Comparison of ENCODE assay signal across 1 cellular context in the genomic region with DNA sequence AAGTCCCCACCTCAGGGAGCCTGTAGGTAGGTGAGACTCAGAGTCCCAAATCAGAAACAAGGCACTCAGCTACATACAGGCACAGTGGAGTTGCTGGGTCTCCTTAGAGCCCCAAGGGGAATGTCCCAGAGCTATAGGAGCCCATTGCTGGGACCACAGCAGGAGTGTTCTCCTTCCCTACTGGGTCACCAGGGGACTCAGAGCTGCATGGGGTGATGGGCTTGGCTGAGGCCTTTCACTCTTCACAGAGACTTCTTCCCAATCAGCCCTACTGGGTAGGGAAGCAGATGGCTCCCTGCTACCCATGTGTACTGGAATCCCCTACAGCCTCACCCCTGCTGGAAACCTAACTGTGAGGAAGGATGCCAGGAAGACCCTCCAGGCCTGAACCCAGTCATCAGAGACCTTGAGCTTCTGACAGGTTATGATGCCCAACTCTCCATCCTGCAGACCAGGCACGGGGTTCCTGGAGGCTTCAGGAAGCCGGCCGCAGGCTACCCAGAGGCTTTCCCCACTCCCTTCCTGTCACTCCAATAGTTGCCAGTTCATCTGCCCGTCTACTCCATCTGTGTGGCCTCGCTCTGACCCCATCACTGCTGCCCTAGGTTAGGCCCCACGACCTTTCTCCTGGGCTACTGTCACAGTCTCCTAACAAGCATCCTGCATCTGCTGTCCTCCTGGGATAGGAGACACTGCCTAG.
TF ChIP-seq lines count a peak whose summit lies in the region.

No MANE protein-coding gene starts in this region.

TF ChIP-seq in HepG2, 621 proteins besides CTCF, POLR2A, EP300 and RAD21 (continued from another document):
- TF ChIP-seq, protein P1, sequence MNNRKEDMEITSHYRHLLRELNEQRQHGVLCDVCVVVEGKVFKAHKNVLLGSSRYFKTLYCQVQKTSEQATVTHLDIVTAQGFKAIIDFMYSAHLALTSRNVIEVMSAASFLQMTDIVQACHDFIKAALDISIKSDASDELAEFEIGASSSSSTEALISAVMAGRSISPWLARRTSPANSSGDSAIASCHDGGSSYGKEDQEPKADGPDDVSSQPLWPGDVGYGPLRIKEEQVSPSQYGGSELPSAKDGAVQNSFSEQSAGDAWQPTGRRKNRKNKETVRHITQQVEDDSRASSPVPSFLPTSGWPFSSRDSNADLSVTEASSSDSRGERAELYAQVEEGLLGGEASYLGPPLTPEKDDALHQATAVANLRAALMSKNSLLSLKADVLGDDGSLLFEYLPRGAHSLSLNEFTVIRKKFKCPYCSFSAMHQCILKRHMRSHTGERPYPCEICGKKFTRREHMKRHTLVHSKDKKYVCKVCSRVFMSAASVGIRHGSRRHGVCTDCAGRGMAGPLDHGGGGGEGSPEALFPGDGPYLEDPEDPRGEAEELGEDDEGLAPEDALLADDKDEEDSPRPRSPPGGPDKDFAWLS (CRISPR knock-in tag; IDR thresholded peaks at IDR 0.05; ENCODE audit: borderline replicate concordance): no peak
- TF ChIP-seq ZNF382 (CRISPR knock-in tag; IDR thresholded peaks at IDR 0.05; ENCODE audit: borderline replicate concordance) (no peak), TEAD2 (CRISPR knock-in tag; IDR thresholded peaks at IDR 0.05) (no peak), NR2C2 (CRISPR knock-in tag; IDR thresholded peaks at IDR 0.05; ENCODE audit: borderline replicate concordance) (no peak), ZNF234 (CRISPR knock-in tag; conservative IDR thresholded peaks at IDR 0.05) (no peak), KAT7 (CRISPR knock-in tag; IDR thresholded peaks at IDR 0.05; ENCODE audit: borderline replicate concordance) (no peak), TARDBP (CRISPR knock-in tag; IDR thresholded peaks at IDR 0.05) (no peak), MTF2 (CRISPR knock-in tag; IDR thresholded peaks at IDR 0.05; ENCODE audit: borderline replicate concordance) (no peak), HNF4A (CRISPR knock-in tag; IDR thresholded peaks at IDR 0.05) (no peak), ZNF460 (CRISPR knock-in tag; IDR thresholded peaks at IDR 0.05; ENCODE audit: borderline replicate concordance) (no peak), ZFP1 (CRISPR knock-in tag; IDR thresholded peaks at IDR 0.05) (no peak), ZNF260 (CRISPR knock-in tag; IDR thresholded peaks at IDR 0.05; ENCODE audit: borderline replicate concordance, low read depth) (no peak)
- TF ChIP-seq, protein P2, sequence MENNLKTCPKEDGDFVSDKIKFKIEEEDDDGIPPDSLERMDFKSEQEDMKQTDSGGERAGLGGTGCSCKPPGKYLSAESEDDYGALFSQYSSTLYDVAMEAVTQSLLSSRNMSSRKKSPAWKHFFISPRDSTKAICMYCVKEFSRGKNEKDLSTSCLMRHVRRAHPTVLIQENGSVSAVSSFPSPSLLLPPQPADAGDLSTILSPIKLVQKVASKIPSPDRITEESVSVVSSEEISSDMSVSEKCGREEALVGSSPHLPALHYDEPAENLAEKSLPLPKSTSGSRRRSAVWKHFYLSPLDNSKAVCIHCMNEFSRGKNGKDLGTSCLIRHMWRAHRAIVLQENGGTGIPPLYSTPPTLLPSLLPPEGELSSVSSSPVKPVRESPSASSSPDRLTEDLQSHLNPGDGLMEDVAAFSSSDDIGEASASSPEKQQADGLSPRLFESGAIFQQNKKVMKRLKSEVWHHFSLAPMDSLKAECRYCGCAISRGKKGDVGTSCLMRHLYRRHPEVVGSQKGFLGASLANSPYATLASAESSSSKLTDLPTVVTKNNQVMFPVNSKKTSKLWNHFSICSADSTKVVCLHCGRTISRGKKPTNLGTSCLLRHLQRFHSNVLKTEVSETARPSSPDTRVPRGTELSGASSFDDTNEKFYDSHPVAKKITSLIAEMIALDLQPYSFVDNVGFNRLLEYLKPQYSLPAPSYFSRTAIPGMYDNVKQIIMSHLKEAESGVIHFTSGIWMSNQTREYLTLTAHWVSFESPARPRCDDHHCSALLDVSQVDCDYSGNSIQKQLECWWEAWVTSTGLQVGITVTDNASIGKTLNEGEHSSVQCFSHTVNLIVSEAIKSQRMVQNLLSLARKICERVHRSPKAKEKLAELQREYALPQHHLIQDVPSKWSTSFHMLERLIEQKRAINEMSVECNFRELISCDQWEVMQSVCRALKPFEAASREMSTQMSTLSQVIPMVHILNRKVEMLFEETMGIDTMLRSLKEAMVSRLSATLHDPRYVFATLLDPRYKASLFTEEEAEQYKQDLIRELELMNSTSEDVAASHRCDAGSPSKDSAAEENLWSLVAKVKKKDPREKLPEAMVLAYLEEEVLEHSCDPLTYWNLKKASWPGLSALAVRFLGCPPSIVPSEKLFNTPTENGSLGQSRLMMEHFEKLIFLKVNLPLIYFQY (CRISPR knock-in tag; IDR thresholded peaks at IDR 0.05; ENCODE audit: borderline replicate concordance): no peak
- TF ChIP-seq, protein P3, sequence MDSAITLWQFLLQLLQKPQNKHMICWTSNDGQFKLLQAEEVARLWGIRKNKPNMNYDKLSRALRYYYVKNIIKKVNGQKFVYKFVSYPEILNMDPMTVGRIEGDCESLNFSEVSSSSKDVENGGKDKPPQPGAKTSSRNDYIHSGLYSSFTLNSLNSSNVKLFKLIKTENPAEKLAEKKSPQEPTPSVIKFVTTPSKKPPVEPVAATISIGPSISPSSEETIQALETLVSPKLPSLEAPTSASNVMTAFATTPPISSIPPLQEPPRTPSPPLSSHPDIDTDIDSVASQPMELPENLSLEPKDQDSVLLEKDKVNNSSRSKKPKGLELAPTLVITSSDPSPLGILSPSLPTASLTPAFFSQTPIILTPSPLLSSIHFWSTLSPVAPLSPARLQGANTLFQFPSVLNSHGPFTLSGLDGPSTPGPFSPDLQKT (CRISPR knock-in tag; IDR thresholded peaks at IDR 0.05; ENCODE audit: borderline replicate concordance): no peak
- TF ChIP-seq, protein P4, sequence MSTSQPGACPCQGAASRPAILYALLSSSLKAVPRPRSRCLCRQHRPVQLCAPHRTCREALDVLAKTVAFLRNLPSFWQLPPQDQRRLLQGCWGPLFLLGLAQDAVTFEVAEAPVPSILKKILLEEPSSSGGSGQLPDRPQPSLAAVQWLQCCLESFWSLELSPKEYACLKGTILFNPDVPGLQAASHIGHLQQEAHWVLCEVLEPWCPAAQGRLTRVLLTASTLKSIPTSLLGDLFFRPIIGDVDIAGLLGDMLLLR (CRISPR knock-in tag; IDR thresholded peaks at IDR 0.05): no peak
- TF ChIP-seq, protein P5, sequence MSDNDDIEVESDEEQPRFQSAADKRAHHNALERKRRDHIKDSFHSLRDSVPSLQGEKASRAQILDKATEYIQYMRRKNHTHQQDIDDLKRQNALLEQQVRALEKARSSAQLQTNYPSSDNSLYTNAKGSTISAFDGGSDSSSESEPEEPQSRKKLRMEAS (IDR thresholded peaks at IDR 0.05): no peak
- TF ChIP-seq, protein P6, sequence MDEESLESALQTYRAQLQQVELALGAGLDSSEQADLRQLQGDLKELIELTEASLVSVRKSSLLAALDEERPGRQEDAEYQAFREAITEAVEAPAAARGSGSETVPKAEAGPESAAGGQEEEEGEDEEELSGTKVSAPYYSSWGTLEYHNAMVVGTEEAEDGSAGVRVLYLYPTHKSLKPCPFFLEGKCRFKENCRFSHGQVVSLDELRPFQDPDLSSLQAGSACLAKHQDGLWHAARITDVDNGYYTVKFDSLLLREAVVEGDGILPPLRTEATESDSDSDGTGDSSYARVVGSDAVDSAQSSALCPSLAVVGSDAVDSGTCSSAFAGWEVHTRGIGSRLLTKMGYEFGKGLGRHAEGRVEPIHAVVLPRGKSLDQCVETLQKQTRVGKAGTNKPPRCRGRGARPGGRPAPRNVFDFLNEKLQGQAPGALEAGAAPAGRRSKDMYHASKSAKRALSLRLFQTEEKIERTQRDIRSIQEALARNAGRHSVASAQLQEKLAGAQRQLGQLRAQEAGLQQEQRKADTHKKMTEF (CRISPR knock-in tag; IDR thresholded peaks at IDR 0.05): no peak
